Comparison of ENCODE assay signal across 16 cellular contexts in genomic region chr1:211870156-211870555, GRCh38.
"Had no signal": no experiment of that assay in that cellular context is flagged by ENCODE, and none has a peak within 500 bp of the region (broad histone marks: within the 10 kb centered on the region; RNA-seq: fewer than 3 reads in every experiment).

No MANE protein-coding gene starts in this region.

- H3K27ac ChIP-seq: sigmoid colon, testis, upper lobe of right lung had no signal

- H3K27ac Mint-ChIP-seq: activated CD8-positive, alpha-beta memory T cell treated with anti-CD3 and anti-CD28 coated beads, Interleukin-2, amount 10 ng/mL, durations not matched to agents 7 days and 5 days; activated naive CD4-positive, alpha-beta T cell treated with anti-CD3 and anti-CD28 coated beads, Interleukin-2, amount 50 U/mL, for 72 hours; activated T-cell treated with anti-CD3 and anti-CD28 coated beads, Interleukin-2, amount 50 U/mL, for 24 hours; natural killer cell treated with Interleukin-12 subunit alpha and Interleukin-12 subunit beta and Interleukin-15 and Interleukin-18, amount 100 ng/mL, for 72 hours; stimulated activated naive CD8-positive, alpha-beta T cell treated with anti-CD3 and anti-CD28 coated beads, Interleukin-15, Interleukin-2, amounts not matched to agents 100 ng/mL and 50 ng/mL, for 24 hours; T-helper 2 cell treated with Interferon-gamma antibody and Interleukin-4, amounts not matched to agents 5 μg/mL and 100 μg/mL, for 36 hours had no signal

- H3K4me1 Mint-ChIP-seq: activated CD8-positive, alpha-beta memory T cell treated with anti-CD3 and anti-CD28 coated beads, Interleukin-2, amount 10 ng/mL, durations not matched to agents 7 days and 5 days had no signal

- H3K9me3 Mint-ChIP-seq: natural killer cell treated with Interleukin-12 subunit alpha and Interleukin-12 subunit beta and Interleukin-15 and Interleukin-18, amount 100 ng/mL, for 72 hours; T-helper 2 cell treated with Interferon-gamma antibody and Interleukin-4, amounts not matched to agents 5 μg/mL and 100 μg/mL, for 36 hours had no signal

- H3K4me3 Mint-ChIP-seq: activated CD8-positive, alpha-beta memory T cell treated with anti-CD3 and anti-CD28 coated beads, Interleukin-2, amount 10 ng/mL, durations not matched to agents 7 days and 5 days; activated T-cell treated with anti-CD3 and anti-CD28 coated beads, Interleukin-2, amount 50 U/mL, for 24 hours; natural killer cell treated with Interleukin-12 subunit alpha and Interleukin-12 subunit beta and Interleukin-15 and Interleukin-18, amount 100 ng/mL, for 72 hours; stimulated activated naive CD8-positive, alpha-beta T cell treated with anti-CD3 and anti-CD28 coated beads, Interleukin-15, Interleukin-2, amounts not matched to agents 100 ng/mL and 50 ng/mL, for 24 hours; T-helper 2 cell treated with Interferon-gamma antibody and Interleukin-4, amounts not matched to agents 5 μg/mL and 100 μg/mL, for 36 hours had no signal

- H3K4me1 ChIP-seq: sigmoid colon, testis, upper lobe of right lung had no signal

- H3K36me3 ChIP-seq: sigmoid colon, upper lobe of right lung had no signal

- H3K27me3 ChIP-seq: sigmoid colon, testis, upper lobe of right lung had no signal

- H3K9me3 ChIP-seq: testis, upper lobe of right lung had no signal

- H3K4me3 ChIP-seq: sigmoid colon, testis, upper lobe of right lung had no signal

- DNase-seq: activated CD4-positive, alpha-beta T cell treated with anti-CD3 and anti-CD28 coated beads, Interleukin-2, amount 50 U/mL, for 48 hours; activated CD8-positive, alpha-beta memory T cell treated with anti-CD3 and anti-CD28 coated beads, Interleukin-2, amount 10 ng/mL, durations not matched to agents 7 days and 5 days; activated effector memory CD4-positive, alpha-beta T cell treated with anti-CD3 and anti-CD28 coated beads, Interleukin-2, amount 50 U/mL, for 16 hours; activated T-cell treated with anti-CD3 and anti-CD28 coated beads, Interleukin-2, amount 50 U/mL, for 24 hours; caudate nucleus; cortex of kidney; mammary epithelial cell; sigmoid colon; stimulated activated CD4-positive, alpha-beta T cell treated with anti-CD3 and anti-CD28 coated beads, Interleukin-4, amount 100 ng/mL, for 24 hours; SW 1271; testis; upper lobe of right lung had no signal
